ENCODE assay signal across 8 cellular contexts in the genomic region with DNA sequence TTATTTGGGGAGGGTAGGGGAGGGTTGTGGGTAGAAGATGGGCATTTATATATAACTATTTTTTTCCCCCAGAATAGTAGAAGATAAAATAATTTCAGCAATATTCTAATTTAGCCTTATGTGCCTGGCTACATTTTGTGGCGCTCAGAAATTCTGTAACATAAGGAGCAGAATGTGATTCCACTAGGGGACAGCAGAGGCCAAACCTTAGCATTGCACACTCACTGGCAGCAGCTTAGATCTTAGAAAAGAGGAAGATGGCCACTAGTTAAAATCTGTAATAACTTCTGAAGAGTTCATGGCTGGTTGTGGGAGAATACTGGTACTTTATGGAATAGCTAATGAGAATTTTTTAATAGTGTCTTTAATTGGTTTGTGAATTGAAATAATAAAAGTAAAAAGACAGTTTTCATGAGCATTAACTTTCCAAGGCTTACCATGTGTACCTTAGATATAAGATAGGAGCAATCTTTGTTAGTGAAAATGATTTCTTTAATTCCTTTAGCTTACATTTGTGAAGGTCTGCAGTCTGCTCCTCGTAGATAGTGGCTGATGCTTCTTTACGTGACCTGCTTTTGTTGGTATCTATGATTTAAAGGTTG. TPM values are rescaled to one million over a fixed set of nuclear protein-coding genes. Genes with fewer than 3 reads are reported as not detected.
A peak's percentile ranks its signal among the peaks of the same experiment; 100 is the strongest.
DNase-seq lines count a peak whose midpoint lies in the region; FAIRE-seq and TF ChIP-seq lines count a peak whose summit lies in the region.

No MANE protein-coding gene starts in this region.

- intact Hi-C loops in MCF 10A (cut with micrococcal nuclease): loop anchor here (1.0 to 10.0 kb wide), 7 partner anchors 173 to 1241 kb away; no protein-coding TSS in a partner anchor

- peaks cover 34% of the 10 kb centered on the region for H3K36me3 Mint-ChIP-seq in MCF 10A (ENCODE audit: insufficient read depth, unreplicated experiment)

- no TSS peak for BruUV-seq in MCF 10A (replicated peaks; lab: Mats Ljungman, UMichigan)

- H3K27me3 ChIP-seq in Loucy (ENCODE audit: insufficient read depth, low read length, poor library complexity, severe bottlenecking): no peaks in the 10 kb centered on the region

- H3K9me2 ChIP-seq in Loucy (replicated peaks; ENCODE audit: low read depth, low read length): no peaks in the 10 kb centered on the region

- no peak overlapping the region for H3K27ac ChIP-seq in 22Rv1

- H3K79me2 ChIP-seq in Loucy (ENCODE audit: insufficient read depth, low read length): no peaks in the 10 kb centered on the region

- peak overlapping the region; percentile 82 for H3K27ac Mint-ChIP-seq in MCF 10A (ENCODE audit: low read depth, unreplicated experiment)

- no peaks in the 10 kb centered on the region for H3K27me3 Mint-ChIP-seq in MCF 10A (ENCODE audit: insufficient read depth, unreplicated experiment)

- H3K36me3 ChIP-seq in Loucy (ENCODE audit: insufficient read depth, low read length): peaks cover 56% of the 10 kb centered on the region; the same call in 1 of the 2 replicates

- H4K20me1 ChIP-seq in Loucy (ENCODE audit: insufficient read depth, low read length, poor library complexity, severe bottlenecking): no peaks in the 10 kb centered on the region

- H3K9me3 ChIP-seq in Loucy (ENCODE audit: insufficient read depth, low read depth, low read length): no peaks in the 10 kb centered on the region

- H3K4me1 Mint-ChIP-seq in MCF 10A (ENCODE audit: insufficient read depth, unreplicated experiment): peaks cover 17% of the 10 kb centered on the region

- no peak overlapping the region for H2AFZ ChIP-seq in Loucy (ENCODE audit: low read length)

- no peaks in the 10 kb centered on the region for H3K9me3 Mint-ChIP-seq in MCF 10A (ENCODE audit: unreplicated experiment)

- H3K9ac ChIP-seq in Loucy (ENCODE audit: low read depth, low read length, poor library complexity, severe bottlenecking): no peak overlapping the region

- CTCF ChIA-PET in GM10248 (lab: Yijun Ruan, JAX) (interaction anchor here (0.6 to 3.5 kb wide), 48 partner anchors 10 to 1389 kb away, joined by 3 to 46 read pairs (median 4); a partner anchor contains a TSS), MCF 10A (lab: Yijun Ruan, JAX) (interaction anchor here (0.6 to 2.5 kb wide), 34 partner anchors 12 to 1904 kb away, joined by 3 to 40 read pairs (median 3); no protein-coding TSS in a partner anchor)

- no peaks in the 10 kb centered on the region for H3K4me1 ChIP-seq in Loucy (ENCODE audit: insufficient read depth, low read length, poor library complexity, severe bottlenecking)

- no peak overlapping the region for H3K4me3 ChIP-seq in Loucy (ENCODE audit: low read length, poor library complexity, severe bottlenecking)

- H3F3A ChIP-seq in Loucy (ENCODE audit: low read depth): no peaks in the 10 kb centered on the region

- no peak overlapping the region for H3K4me2 ChIP-seq in Loucy (ENCODE audit: low read depth, low read length, poor library complexity, severe bottlenecking)

- peak; percentile 91 for TF ChIP-seq CTCF in 22Rv1 (IDR thresholded peaks at IDR 0.05)
- TF ChIP-seq CTCF in GM10248 (IDR thresholded peaks at IDR 0.05; ENCODE audit: control extremely low read depth, extremely low read depth, low read depth, missing control alignments): peak; percentile 82
- TF ChIP-seq CTCF in Loucy (conservative IDR thresholded peaks at IDR 0.05; ENCODE audit: low read length): peak; percentile 92
- peak; percentile 93 for TF ChIP-seq CTCF in MCF 10A (IDR thresholded peaks at IDR 0.05; ENCODE audit: unreplicated experiment)

- DNase-seq in GM10248 (ENCODE audit: extremely low spot score): peak; percentile 71
- peak; percentile 71 for DNase-seq in HCEC 1CT
- DNase-seq in SHP77 (lab: John Stamatoyannopoulos, UW): peak; percentile 27 to 42
- peak; percentile 78 for DNase-seq in MCF 10A (ENCODE audit: unreplicated experiment)
- peak; percentile 10 for DNase-seq in stimulated activated CD4-positive, alpha-beta T cell treated with anti-CD3 and anti-CD28 coated beads, Interleukin-4, amount 100 ng/mL, for 1 hour

- FAIRE-seq in islet of Langerhans (lab: Jason Lieb, UNC): peak; percentile 49

- POLR2A ChIA-PET in GM10248 (lab: Yijun Ruan, JAX): no interaction called here
- POLR2A ChIA-PET in MCF 10A (lab: Yijun Ruan, JAX): interaction anchor here (0.5 to 2.8 kb wide), 14 partner anchors 29 to 1426 kb away, joined by 3 to 34 read pairs (median 3); no protein-coding TSS in a partner anchor

- no peak overlapping the region for H3K4me3 Mint-ChIP-seq in MCF 10A (ENCODE audit: unreplicated experiment)

RNA-seq across cellular contexts. Expression of a gene that starts 33.1 kb away (rescaled TPM):
- 94.4 and 113 TPM in 2 replicates for total RNA-seq in MCF 10A (2022)

Comparison
In these comparisons a context has a peak if more than half of its experiments do, and no peak if none do; other contexts are left out.
1. DNase-seq: peak in every context shown above with its lines; median percentile 78 in MCF 10A; 71 in GM10248; 71 in HCEC 1CT; 34 in SHP77; 10 in stimulated activated CD4-positive, alpha-beta T cell treated with anti-CD3 and anti-CD28 coated beads, Interleukin-4, amount 100 ng/mL, for 1 hour.